In the genomic region with DNA sequence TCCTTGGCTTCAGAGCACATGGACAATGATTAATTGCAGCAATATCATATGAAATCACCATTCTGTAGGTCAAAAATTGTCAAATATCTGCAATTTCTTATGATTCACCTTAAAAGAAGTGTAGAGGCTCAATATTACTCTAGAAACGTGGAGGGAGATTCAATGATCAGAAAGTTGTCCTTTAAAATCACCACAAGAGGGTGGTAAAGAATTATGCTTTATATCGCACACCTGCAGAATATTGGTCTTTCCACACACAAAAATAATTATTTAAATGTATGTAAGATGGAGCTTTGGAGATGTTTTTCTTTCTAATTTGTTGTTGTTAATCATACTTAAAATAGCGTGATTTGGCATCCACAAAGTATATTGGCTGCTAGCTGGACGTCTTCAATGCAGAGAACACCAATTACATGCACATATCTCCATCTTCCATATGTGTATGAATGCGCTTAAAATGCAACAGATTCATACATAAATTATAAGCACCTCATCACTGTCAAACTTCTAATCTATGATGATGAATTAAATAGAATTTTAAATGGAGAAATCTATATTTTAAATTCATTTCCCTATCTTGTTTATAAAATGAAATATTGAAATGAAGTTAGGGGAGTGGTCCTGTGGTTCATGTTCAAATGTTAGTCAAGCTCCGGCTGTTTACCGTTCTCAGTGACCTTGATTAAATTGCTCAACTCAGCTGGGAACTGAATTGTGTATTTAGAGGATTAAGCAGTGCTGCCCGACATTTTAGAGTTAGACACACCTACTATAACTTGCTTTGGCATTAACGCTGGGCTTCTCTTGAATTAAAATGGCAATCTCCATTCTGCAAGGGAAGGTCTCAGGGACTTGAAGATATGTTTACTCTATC, we compare ENCODE assay signal across 8 cellular contexts.
DNase-seq lines count a peak whose midpoint lies in the region; ATAC-seq, FAIRE-seq and TF ChIP-seq lines count a peak whose summit lies in the region.
"Not testable (repeated sequence)": the region's sequence is repeated elsewhere in the genome, so short reads cannot be mapped to it uniquely, and the experiment has no call there.

No MANE protein-coding gene starts in this region.

- TF ChIP-seq CTCF in astrocyte of the spinal cord (IDR thresholded peaks at IDR 0.05; ENCODE audit: low read depth, low read length) (peak; percentile 21), heart left ventricle (IDR thresholded peaks at IDR 0.05) (peak; percentile 18 to 56 (median 38)), neural progenitor cell (IDR thresholded peaks at IDR 0.05) (peak; percentile 60)

- H3K4me3 ChIP-seq in HAP-1; astrocyte of the spinal cord (ENCODE audit: low read depth, low read length); heart left ventricle; neural progenitor cell: not testable (repeated sequence)

- in situ Hi-C loops in ACHN (cut with HindIII; ENCODE audit: low pct_ligation_motif_present, low pct_unique_long_range_greater_than_20kb, low sequenced_read_pairs); HAP-1 (cut with MboI; ENCODE audit: low sequenced_read_pairs); astrocyte of the spinal cord (cut with HindIII; ENCODE audit: low sequenced_read_pairs): not testable (repeated sequence)

- not testable (repeated sequence) for H3F3A ChIP-seq in neural progenitor cell (ENCODE audit: low read depth)

- not testable (repeated sequence) for ATAC-seq in heart left ventricle

- H3K4me3 Mint-ChIP-seq in neural progenitor cell = not testable (repeated sequence)

- not testable (repeated sequence) for H3K9me3 ChIP-seq in HAP-1; heart left ventricle; neural progenitor cell (ENCODE audit: low read depth)

- DNase-seq in ACHN (peak; percentile 31), HAP-1 (ENCODE audit: low spot score in 2 of 2) (peak; percentile 13 to 42), NAMALWA (ENCODE audit: low spot score) (peak; percentile 53), NCI-H82 (lab: John Stamatoyannopoulos, UW) (peak; percentile 46), astrocyte of the spinal cord (ENCODE audit: low read depth, low spot score) (peak; percentile 5)
- not testable (repeated sequence) for DNase-seq in GM12892 (ENCODE audit: insufficient read length); heart left ventricle; neural progenitor cell (ENCODE audit: low spot score)

- H4K20me1 ChIP-seq in neural progenitor cell (ENCODE audit: low read depth) = not testable (repeated sequence)

- not testable (repeated sequence) for H3K27me3 Mint-ChIP-seq in neural progenitor cell (ENCODE audit: insufficient read depth, low read depth)

- not testable (repeated sequence) for H3K9me3 Mint-ChIP-seq in neural progenitor cell

- WGBS in heart left ventricle, 4 donors = 50 to 57% (median 52%) methylated on average over 9 of the region's 9 CpGs

- H3K27ac Mint-ChIP-seq in neural progenitor cell = not testable (repeated sequence)

- not testable (repeated sequence) for H3K27ac ChIP-seq in heart left ventricle, neural progenitor cell

- intact Hi-C loops in heart left ventricle (cut with DNase I) = not testable (repeated sequence)

- not testable (repeated sequence) for H3K9ac ChIP-seq in neural progenitor cell

- not testable (repeated sequence) for H3K4me1 Mint-ChIP-seq in neural progenitor cell

- FAIRE-seq in GM12892 (lab: Jason Lieb, UNC) = peak; percentile 40

- H3K4me1 ChIP-seq in HAP-1, heart left ventricle, neural progenitor cell: not testable (repeated sequence)

- TF ChIP-seq POLR2A in GM12892 (IDR thresholded peaks at IDR 0.05; ENCODE audit: low read depth, low read length); heart left ventricle (IDR thresholded peaks at IDR 0.05): not testable (repeated sequence)

- not testable (repeated sequence) for H3K79me2 ChIP-seq in neural progenitor cell (ENCODE audit: low read depth)

- H3K36me3 Mint-ChIP-seq in neural progenitor cell = not testable (repeated sequence)

- not testable (repeated sequence) for H3K36me3 ChIP-seq in HAP-1 (replicated peaks); heart left ventricle; neural progenitor cell

- H2AFZ ChIP-seq in neural progenitor cell (replicated peaks) = not testable (repeated sequence)

- H3K4me2 ChIP-seq in neural progenitor cell = not testable (repeated sequence)

- not testable (repeated sequence) for H3K27me3 ChIP-seq in HAP-1 (ENCODE audit: low read depth); heart left ventricle; neural progenitor cell
